In the genomic region with DNA sequence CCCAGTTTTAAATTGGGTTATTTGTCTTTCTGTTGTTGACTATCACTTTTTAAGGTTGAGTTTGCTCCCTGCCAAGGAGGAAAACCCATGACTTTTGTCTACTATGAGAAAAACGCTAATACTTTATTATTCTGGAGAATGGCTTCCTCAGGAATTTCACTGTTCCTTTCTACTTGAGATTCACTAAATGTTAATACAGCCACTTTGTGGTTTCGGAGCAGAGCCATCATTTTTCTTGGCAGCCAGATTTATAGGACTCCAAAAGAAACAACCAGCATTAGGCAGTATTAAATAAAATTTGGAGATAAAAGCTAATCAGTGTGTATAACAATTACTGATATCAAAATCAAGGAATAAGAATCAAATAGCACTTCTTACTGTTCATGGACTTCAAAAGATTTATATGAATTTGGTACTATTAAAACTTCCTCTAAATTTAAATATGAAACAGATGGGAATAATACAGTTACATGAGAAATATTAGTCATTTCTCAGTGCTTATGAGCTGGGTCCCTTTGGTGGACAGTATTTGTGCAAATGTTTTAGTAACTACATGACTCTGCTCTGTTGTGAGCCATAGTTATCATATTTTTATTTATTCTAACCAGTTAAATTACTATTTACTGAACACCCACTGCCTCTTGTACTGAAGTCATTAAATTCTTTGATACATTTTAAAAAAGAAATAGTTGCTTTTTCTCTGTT, we compare ENCODE assay signal across 20 cellular contexts.
"Had no signal": no experiment of that assay in that cellular context is flagged by ENCODE, and none has a peak within 500 bp of the region (broad histone marks: within the 10 kb centered on the region; RNA-seq: fewer than 3 reads in every experiment).

No MANE protein-coding gene starts in this region.

- ATAC-seq: activated naive CD8-positive, alpha-beta T cell treated with anti-CD3 and anti-CD28 coated beads, Interleukin-2, amount 50 U/mL, for 24 hours; foreskin keratinocyte; left lobe of liver; natural killer cell treated with Interleukin-12 subunit alpha and Interleukin-12 subunit beta and Interleukin-15 and Interleukin-18, amount 100 ng/mL, for 72 hours; right lobe of liver; stimulated activated naive B cell treated with anti-CD40 and anti-IgM and Interleukin-4, amounts not matched to agents 10 μg/mL and 1 μg/mL and 100 μg/mL, for 72 hours had no signal

- H3K27me3 Mint-ChIP-seq: activated naive CD8-positive, alpha-beta T cell treated with anti-CD3 and anti-CD28 coated beads, Interleukin-2, amount 50 U/mL, for 24 hours; natural killer cell treated with Interleukin-12 subunit alpha and Interleukin-12 subunit beta and Interleukin-15 and Interleukin-18, amount 100 ng/mL, for 72 hours; progenitor cell of endocrine pancreas; stimulated activated naive B cell treated with anti-CD40 and anti-IgM and Interleukin-4, amounts not matched to agents 10 μg/mL and 1 μg/mL and 100 μg/mL, for 72 hours had no signal

- H3K9me3 ChIP-seq: right lobe of liver, upper lobe of left lung had no signal

- H3K27me3 ChIP-seq: foreskin keratinocyte, right lobe of liver, upper lobe of left lung had no signal

- H3K4me3 Mint-ChIP-seq: activated naive CD8-positive, alpha-beta T cell treated with anti-CD3 and anti-CD28 coated beads, Interleukin-2, amount 50 U/mL, for 24 hours; activated T-helper 1 cell treated with anti-CD3 and anti-CD28 coated beads, Interleukin-12 subunit alpha, Interleukin-12 subunit beta, Interleukin-2, Interleukin-4 antibody, amounts not matched to agents 30 ng/mL and 10 ng/mL and 1 ng/mL, durations not matched to agents 14 hours and 24 hours and 36 hours; natural killer cell treated with Interleukin-12 subunit alpha and Interleukin-12 subunit beta and Interleukin-15 and Interleukin-18, amount 100 ng/mL, for 72 hours; stimulated activated naive B cell treated with anti-CD40 and anti-IgM and Interleukin-4, amounts not matched to agents 10 μg/mL and 1 μg/mL and 100 μg/mL, for 72 hours had no signal

- H3K4me1 Mint-ChIP-seq: activated naive CD8-positive, alpha-beta T cell treated with anti-CD3 and anti-CD28 coated beads, Interleukin-2, amount 50 U/mL, for 24 hours; stimulated activated naive B cell treated with anti-CD40 and anti-IgM and Interleukin-4, amounts not matched to agents 10 μg/mL and 1 μg/mL and 100 μg/mL, for 72 hours had no signal

- DNase-seq: activated CD4-positive, alpha-beta T cell treated with anti-CD3 and anti-CD28 coated beads for 48 hours; activated naive CD4-positive, alpha-beta T cell; activated naive CD8-positive, alpha-beta T cell treated with anti-CD3 and anti-CD28 coated beads, Interleukin-2, amount 50 U/mL, for 24 hours; central memory CD4-positive, alpha-beta T cell; effector memory CD4-positive, alpha-beta T cell; foreskin keratinocyte; head of caudate nucleus; islet precursor cell; mammary epithelial cell; nucleus accumbens; right lobe of liver; stimulated activated CD4-positive, alpha-beta T cell treated with anti-CD3 and anti-CD28 coated beads, Interleukin-2, amount 100 ng/mL, for 24 hours; stimulated activated naive B cell treated with anti-CD40 and anti-IgM and Interleukin-4, amounts not matched to agents 10 μg/mL and 1 μg/mL and 100 μg/mL, for 72 hours; substantia nigra; T-helper 1 cell; upper lobe of left lung had no signal

- H3K9me3 Mint-ChIP-seq: natural killer cell treated with Interleukin-12 subunit alpha and Interleukin-12 subunit beta and Interleukin-15 and Interleukin-18, amount 100 ng/mL, for 72 hours had no signal

- H3K27ac ChIP-seq: foreskin keratinocyte, right lobe of liver, upper lobe of left lung had no signal

- H3K4me3 ChIP-seq: right lobe of liver, upper lobe of left lung had no signal

- H3K36me3 ChIP-seq: right lobe of liver had no signal

- H3K36me3 Mint-ChIP-seq: natural killer cell treated with Interleukin-12 subunit alpha and Interleukin-12 subunit beta and Interleukin-15 and Interleukin-18, amount 100 ng/mL, for 72 hours had no signal

- H3K27ac Mint-ChIP-seq: activated naive CD8-positive, alpha-beta T cell treated with anti-CD3 and anti-CD28 coated beads, Interleukin-2, amount 50 U/mL, for 24 hours; activated T-helper 1 cell treated with anti-CD3 and anti-CD28 coated beads, Interleukin-12 subunit alpha, Interleukin-12 subunit beta, Interleukin-2, Interleukin-4 antibody, amounts not matched to agents 30 ng/mL and 10 ng/mL and 1 ng/mL, durations not matched to agents 14 hours and 24 hours and 36 hours; natural killer cell treated with Interleukin-12 subunit alpha and Interleukin-12 subunit beta and Interleukin-15 and Interleukin-18, amount 100 ng/mL, for 72 hours; progenitor cell of endocrine pancreas; stimulated activated naive B cell treated with anti-CD40 and anti-IgM and Interleukin-4, amounts not matched to agents 10 μg/mL and 1 μg/mL and 100 μg/mL, for 72 hours had no signal

- H3K4me1 ChIP-seq: foreskin keratinocyte, right lobe of liver had no signal
